22 cellular contexts compared by ENCODE assay signal in genomic region chr2:145985517-145985916, GRCh38.
DNase-seq lines count a peak whose midpoint lies in the region; ATAC-seq, FAIRE-seq and TF ChIP-seq lines count a peak whose summit lies in the region.
"Had no signal": no experiment of that assay in that cellular context is flagged by ENCODE, and none has a peak within 500 bp of the region (broad histone marks: within the 10 kb centered on the region; RNA-seq: fewer than 3 reads in every experiment).

No MANE protein-coding gene starts in this region.

- TF ChIP-seq CTCF in choroid plexus epithelial cell (conservative IDR thresholded peaks at IDR 0.05; ENCODE audit: low read depth, low read length) = no peak

- H3K4me3 ChIP-seq in choroid plexus epithelial cell (ENCODE audit: low read depth, low read length) = no peak overlapping the region
- H3K4me3 ChIP-seq: BLaER1, GM23248, Peyer's patch, SJCRH30 had no signal

- no peak for ATAC-seq in GM19023 (IDR thresholded peaks at IDR 0.05; ENCODE audit: unreplicated experiment)

- FAIRE-seq in GM12892 (lab: Jason Lieb, UNC) = no peak

- DNase-seq in NCI-H226 (peak; percentile 23), choroid plexus epithelial cell (ENCODE audit: low read depth) (peak; percentile 53), glomerular endothelial cell (ENCODE audit: extremely low read depth, low read depth, low spot score) (peak; percentile 29), pulmonary artery endothelial cell (ENCODE audit: low read depth, low spot score) (peak; percentile 15), AG08396 (ENCODE audit: low spot score) (no peak), GM12892 (ENCODE audit: insufficient read length) (no peak)
- DNase-seq: CD4-positive, alpha-beta T cell; COR-L47; DMS79 treated with DMSO at 0.1 percent for 48 hours; GM23248; H9; NCI-H1105; NCI-H146; NCI-H2029 treated with DMSO at 0.1 percent for 48 hours; NCI-H345; NCI-H524; NCI-H774; NK-92 treated with Interleukin-12 subunit alpha and Interleukin-12 subunit beta, amount 100 ng/mL, for 24 hours; Peyer's patch; SJCRH30 had no signal

- TF ChIP-seq POLR2A in GM12892 (IDR thresholded peaks at IDR 0.05; ENCODE audit: low read depth, low read length) = no peak

Comparison
In these comparisons a context has a peak if more than half of its experiments do, and no peak if none do; other contexts are left out.
1. DNase-seq: peak in NCI-H226 (single experiment), choroid plexus epithelial cell (single experiment), glomerular endothelial cell (single experiment) and pulmonary artery endothelial cell (single experiment); none in AG08396 (single experiment) and GM12892 (single experiment).